In the genomic region with DNA sequence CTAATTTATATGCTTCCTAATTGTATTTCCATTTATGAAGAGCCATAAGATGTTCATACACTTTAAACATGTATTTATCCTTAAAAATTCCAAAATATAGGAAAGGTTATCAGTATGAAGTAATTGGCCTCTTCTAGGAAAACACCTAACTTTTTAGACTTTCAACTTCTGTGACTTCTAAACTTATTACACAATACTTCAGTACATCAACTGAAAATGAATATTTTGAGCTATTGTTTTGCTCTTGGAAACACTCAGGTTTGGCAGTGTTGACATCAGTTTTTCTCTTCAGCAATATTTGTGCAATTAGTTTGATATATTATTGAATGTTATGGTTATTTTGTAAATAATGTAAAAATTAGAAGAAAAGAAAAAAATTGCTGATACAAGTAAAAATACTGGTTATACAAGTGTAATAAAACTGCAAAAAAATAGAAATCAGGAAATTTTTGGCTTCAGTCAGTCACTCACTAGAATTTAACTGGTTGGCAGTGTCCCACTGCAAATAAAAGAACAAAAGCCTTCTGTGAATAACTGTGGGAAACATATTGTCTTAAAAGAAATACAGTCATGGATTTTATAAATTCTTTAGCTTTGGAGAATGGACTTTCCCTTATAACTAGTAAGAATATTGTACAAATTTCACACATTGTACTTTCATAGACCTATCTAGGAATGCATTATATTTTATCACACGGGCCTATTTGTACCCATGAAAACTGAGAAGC, we compare ENCODE assay signal across 22 cellular contexts.
"Had no signal": no experiment of that assay in that cellular context is flagged by ENCODE, and none has a peak within 500 bp of the region (broad histone marks: within the 10 kb centered on the region; RNA-seq: fewer than 3 reads in every experiment).

No MANE protein-coding gene starts in this region.

- H3K9me3 Mint-ChIP-seq: type B pancreatic cell had no signal

- DNase-seq: activated CD4-positive, alpha-beta T cell treated with anti-CD3 and anti-CD28 coated beads for 36 hours; activated CD4-positive, alpha-beta T cell treated with anti-CD3 and anti-CD28 coated beads, Interleukin-2, amount 50 U/mL, for 48 hours; activated gamma-delta T cell treated with Interleukin-2 at 50 U/mL for 16 hours; activated T-cell treated with anti-CD3 and anti-CD28 coated beads for 4 hours; central memory CD4-positive, alpha-beta T cell; dorsolateral prefrontal cortex; heart left ventricle; left lung; midbrain; small intestine; stimulated activated CD4-positive, alpha-beta T cell treated with anti-CD3 and anti-CD28 coated beads, Interleukin-4, amount 100 ng/mL, for 1 hour; stomach; testis had no signal

- H3K27me3 Mint-ChIP-seq: type B pancreatic cell had no signal

- H3K4me3 ChIP-seq: dorsolateral prefrontal cortex, gastroesophageal sphincter, heart left ventricle, left lung, prostate gland, right atrium auricular region, stomach, testis had no signal

- H3K27ac Mint-ChIP-seq: activated CD4-positive, alpha-beta T cell treated with anti-CD3 and anti-CD28 coated beads for 36 hours; activated naive CD8-positive, alpha-beta T cell; activated T-helper 1 cell treated with anti-CD3 and anti-CD28 coated beads, Interleukin-12 subunit alpha, Interleukin-12 subunit beta, Interleukin-2, Interleukin-4 antibody, amounts not matched to agents 30 ng/mL and 10 ng/mL and 1 ng/mL, durations not matched to agents 14 hours and 24 hours and 36 hours; type B pancreatic cell; WTC11 had no signal

- H3K36me3 ChIP-seq: brain microvascular endothelial cell, gastroesophageal sphincter, heart left ventricle, left lung, prostate gland, right atrium auricular region, stomach had no signal

- H3K27me3 ChIP-seq: brain microvascular endothelial cell, dorsolateral prefrontal cortex, gastroesophageal sphincter, heart left ventricle, left lung, right atrium auricular region, stomach, testis had no signal

- H3K27ac ChIP-seq: brain microvascular endothelial cell, dorsolateral prefrontal cortex, epithelial cell of prostate, gastroesophageal sphincter, heart left ventricle, left lung, prostate gland, right atrium auricular region, stomach, testis had no signal

- ATAC-seq: activated CD4-positive, alpha-beta T cell treated with anti-CD3 and anti-CD28 coated beads for 36 hours; gastroesophageal sphincter; heart left ventricle; left lung; WTC11 had no signal

- H3K4me3 Mint-ChIP-seq: activated CD4-positive, alpha-beta T cell treated with anti-CD3 and anti-CD28 coated beads for 36 hours; activated naive CD8-positive, alpha-beta T cell; activated T-helper 1 cell treated with anti-CD3 and anti-CD28 coated beads, Interleukin-12 subunit alpha, Interleukin-12 subunit beta, Interleukin-2, Interleukin-4 antibody, amounts not matched to agents 30 ng/mL and 10 ng/mL and 1 ng/mL, durations not matched to agents 14 hours and 24 hours and 36 hours; type B pancreatic cell; WTC11 had no signal

- H3K4me1 Mint-ChIP-seq: activated CD4-positive, alpha-beta T cell treated with anti-CD3 and anti-CD28 coated beads for 36 hours; WTC11 had no signal

- H3K4me1 ChIP-seq: gastroesophageal sphincter, heart left ventricle, left lung, prostate gland, right atrium auricular region, stomach, testis had no signal

- H3K9me3 ChIP-seq: gastroesophageal sphincter, heart left ventricle, left lung, prostate gland, right atrium auricular region, stomach, testis had no signal

- H3K36me3 Mint-ChIP-seq: activated naive CD8-positive, alpha-beta T cell; type B pancreatic cell; WTC11 had no signal
